8 cellular contexts compared by ENCODE assay signal in the genomic region with DNA sequence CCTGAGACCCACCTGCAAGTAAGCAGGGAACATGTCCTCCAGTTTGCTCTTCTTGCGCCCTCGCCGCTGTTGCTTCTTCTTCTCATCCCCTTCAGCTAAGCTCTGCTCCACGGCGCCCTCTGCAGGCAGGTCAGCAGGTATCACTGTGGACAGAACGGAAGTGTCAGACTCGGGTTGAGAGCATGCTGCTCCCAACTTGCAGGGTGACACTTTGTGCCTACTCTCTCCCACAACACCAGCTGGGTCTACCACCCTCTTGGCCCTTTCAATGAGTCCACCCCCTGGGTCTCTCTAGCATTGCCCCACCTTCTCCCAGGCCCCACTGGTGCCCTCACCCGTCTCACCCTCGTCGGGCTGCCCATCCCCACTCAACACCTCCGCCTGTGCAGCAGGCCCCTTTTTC. TPM values are rescaled to one million over a fixed set of nuclear protein-coding genes. Genes with fewer than 3 reads are reported as not detected.
DNase-seq lines count a peak whose midpoint lies in the region; ATAC-seq and TF ChIP-seq lines count a peak whose summit lies in the region.

No MANE protein-coding gene starts in this region.

- peak; percentile 48 for DNase-seq in NCI-H510A treated with DMSO at 0.1 percent for 48 hours (lab: John Stamatoyannopoulos, UW)
- peak; percentile 79 to 81 for DNase-seq in activated CD4-positive, alpha-beta T cell treated with anti-CD3 and anti-CD28 coated beads, Interleukin-2, amount 50 U/mL, for 4 hours
- DNase-seq in effector CD4-positive, alpha-beta T cell: peak; percentile 77
- DNase-seq in mesendoderm: peak; percentile 79
- peak; percentile 66 for DNase-seq in stimulated activated CD8-positive, alpha-beta memory T cell treated with anti-CD3 and anti-CD28 coated beads, Interleukin-7, amount 100 ng/mL, for 24 hours (ENCODE audit: low read depth)

- WGBS in mesendoderm (ENCODE audit: extremely low coverage, insufficient coverage, low lambda C conversion rate): no CpG with 5 or more reads among the region's 11 CpGs

- no peak overlapping the region for H3K56ac ChIP-seq in mesendoderm (ENCODE audit: low read length)

- no peak overlapping the region for H4K5ac ChIP-seq in mesendoderm (ENCODE audit: low read length)

- no peak overlapping the region for H3K18ac ChIP-seq in mesendoderm (ENCODE audit: low read length)

- H3K4ac ChIP-seq in mesendoderm (ENCODE audit: low read depth, low read length): no peak overlapping the region

- no peak for ATAC-seq in HG03469 (IDR thresholded peaks at IDR 0.05; ENCODE audit: unreplicated experiment)
- no peak for ATAC-seq in HG03439 (IDR thresholded peaks at IDR 0.05; ENCODE audit: unreplicated experiment)

- no peak overlapping the region for H4K8ac ChIP-seq in mesendoderm (ENCODE audit: low read depth, low read length)

- peaks cover 50% of the 10 kb centered on the region for H3K36me3 ChIP-seq in mesendoderm (ENCODE audit: control insufficient read depth, insufficient read depth, low read length)

- H3K4me2 ChIP-seq in mesendoderm (ENCODE audit: low read length): no peak overlapping the region

- no peak overlapping the region for H2BK5ac ChIP-seq in mesendoderm (ENCODE audit: low read length)

- no peak overlapping the region for H3K4me3 ChIP-seq in mesendoderm (ENCODE audit: low read length)

- no peaks in the 10 kb centered on the region for H3K27me3 ChIP-seq in mesendoderm (ENCODE audit: insufficient read depth, low read length, poor library complexity)

- H3K4me1 ChIP-seq in mesendoderm (ENCODE audit: control insufficient read depth, low read depth, low read length): no peaks in the 10 kb centered on the region

- no peak overlapping the region for H2BK15ac ChIP-seq in mesendoderm (replicated peaks; ENCODE audit: low read depth)

- H2AK5ac ChIP-seq in mesendoderm (ENCODE audit: low read length): no peak overlapping the region

- no peak overlapping the region for H3K27ac ChIP-seq in mesendoderm (ENCODE audit: low read depth, low read length)

- H3K79me1 ChIP-seq in mesendoderm (ENCODE audit: low read length): peaks cover 3% of the 10 kb centered on the region

- H3K23ac ChIP-seq in mesendoderm (ENCODE audit: low read length): no peak overlapping the region

- no peak overlapping the region for H2BK120ac ChIP-seq in mesendoderm (ENCODE audit: low read depth, low read length)

- no peaks in the 10 kb centered on the region for H3K79me2 ChIP-seq in mesendoderm (ENCODE audit: control insufficient read depth, insufficient read depth, low read length)

- no peak overlapping the region for H3K9ac ChIP-seq in mesendoderm (ENCODE audit: low read length)

- peak; percentile 86 for TF ChIP-seq CTCF in GM12874 (IDR thresholded peaks at IDR 0.05; ENCODE audit: insufficient read depth, low read depth, low read length)

RNA-seq across cellular contexts. Expression of a gene that starts 16.7 kb away (rescaled TPM):
- 20.5 TPM for polyA plus RNA-seq in mesendoderm (2013, experiment 1 of 2)
- polyA plus RNA-seq in mesendoderm (2013, experiment 2 of 2): 19.3 TPM

RNA-seq across cellular contexts. Expression of a gene that starts 25.3 kb away (rescaled TPM):
- 25.8 TPM for polyA plus RNA-seq in mesendoderm (2013, experiment 1 of 2)
- 25.6 TPM for polyA plus RNA-seq in mesendoderm (2013, experiment 2 of 2)

RNA-seq across cellular contexts. Expression of a gene that starts 25.9 kb away (rescaled TPM):
- polyA plus RNA-seq in mesendoderm (2013, experiment 1 of 2): 3.2 TPM
- 3.1 TPM for polyA plus RNA-seq in mesendoderm (2013, experiment 2 of 2)

RNA-seq across cellular contexts. Expression of a gene that starts 44.7 kb away (rescaled TPM):
- 0.04 TPM for polyA plus RNA-seq in mesendoderm (2013, experiment 1 of 2)
- polyA plus RNA-seq in mesendoderm (2013, experiment 2 of 2): 0.06 TPM

RNA-seq across cellular contexts. Expression of a gene that starts 50.7 kb away (rescaled TPM):
- 0.01 TPM for polyA plus RNA-seq in mesendoderm (2013, experiment 1 of 2)
- polyA plus RNA-seq in mesendoderm (2013, experiment 2 of 2): 0.03 TPM
